8 cellular contexts compared by ENCODE assay signal in the genomic region with DNA sequence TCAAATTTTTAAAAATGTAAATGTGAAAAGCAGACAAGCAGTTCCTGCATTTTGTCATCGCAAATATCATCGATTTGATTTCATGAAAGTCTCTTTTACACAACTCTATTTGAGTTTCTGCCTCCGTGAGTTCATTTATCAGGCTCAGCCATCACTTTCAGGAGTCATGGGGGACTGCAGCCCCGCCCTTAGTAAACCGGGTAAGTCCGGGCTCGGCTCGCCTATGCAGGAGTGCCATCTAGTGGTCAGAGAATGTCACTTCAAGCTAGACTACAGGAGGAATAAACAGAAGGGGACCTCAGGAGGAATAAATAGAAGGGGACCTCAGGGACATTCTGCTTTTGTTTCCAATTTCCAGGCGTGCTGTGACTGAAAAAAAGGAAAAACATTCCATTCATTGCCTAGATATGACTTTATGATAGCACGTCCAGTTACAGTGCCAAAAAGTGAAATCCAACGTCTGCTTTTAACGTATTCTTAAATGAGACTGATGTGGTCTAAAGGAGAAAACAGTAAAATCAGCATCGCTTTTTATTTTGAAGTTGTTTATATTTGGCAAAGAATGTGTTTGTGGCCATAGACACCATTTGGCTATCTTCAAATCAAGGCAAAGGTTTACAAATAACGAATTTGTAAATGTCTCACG.
DNase-seq lines count a peak whose midpoint lies in the region; ATAC-seq lines count a peak whose summit lies in the region.

No MANE protein-coding gene starts in this region.

- intact Hi-C loops in left colon (cut with DNase I, micrococcal nuclease): loop anchor here in 1 of 2 donors (5.0 kb wide), 1 partner anchor 247 kb away; no protein-coding TSS in a partner anchor

- peak; percentile 98 for ATAC-seq in GM18867 (IDR thresholded peaks at IDR 0.05; ENCODE audit: unreplicated experiment)
- ATAC-seq in HG03097 (IDR thresholded peaks at IDR 0.05; ENCODE audit: low FRiP score, unreplicated experiment): peak; percentile 99
- ATAC-seq in activated CD4-positive, CD25-positive, alpha-beta regulatory T cell treated with anti-CD3 and anti-CD28 coated beads, Interleukin-2, amount 50 U/mL, for 24 hours: peak; percentile 87 to 88
- ATAC-seq in left colon: peak; percentile 93

- DNase-seq in AG08395 (ENCODE audit: low spot score) (peak; percentile 90), NCI-H345 (lab: John Stamatoyannopoulos, UW) (peak; percentile 87), cerebellar cortex (ENCODE audit: low spot score) (peak; percentile 93), left colon (peak; percentile 47 to 60)
- DNase-seq in stimulated activated CD4-positive, alpha-beta T cell treated with anti-CD3 and anti-CD28 coated beads, Interleukin-2, amount 100 ng/mL, for 4 hours (ENCODE audit: low read depth): peak; percentile 33

Comparison
In these comparisons a context has a peak if more than half of its experiments do, and no peak if none do; other contexts are left out.
1. Peak in every context shown above with its lines: DNase-seq and ATAC-seq.
2. DNase-seq: peak in every context shown above with its lines; median percentile 93 in cerebellar cortex; 90 in AG08395; 87 in NCI-H345; 54 in left colon; 33 in stimulated activated CD4-positive, alpha-beta T cell treated with anti-CD3 and anti-CD28 coated beads, Interleukin-2, amount 100 ng/mL, for 4 hours.